Comparison of ENCODE assay signal across 8 cellular contexts in genomic region chr2:205700331-205701132, GRCh38. TPM values are rescaled to one million over a fixed set of nuclear protein-coding genes. Genes with fewer than 3 reads are reported as not detected.
A peak's percentile ranks its signal among the peaks of the same experiment; 100 is the strongest.
DNase-seq lines count a peak whose midpoint lies in the region; ATAC-seq and TF ChIP-seq lines count a peak whose summit lies in the region.

No MANE protein-coding gene starts in this region.

- H4K20me1 ChIP-seq in BLaER1 treated with 17β-estradiol and CSF1 and Interleukin-3, amounts not matched to agents 10 nM and 100 nM = no peaks in the 10 kb centered on the region

- peaks cover 33 to 99% (median 46%) of the 10 kb centered on the region in 10 experiments for H3K4me1 ChIP-seq in BLaER1 treated with 17β-estradiol and CSF1 and Interleukin-3, amounts not matched to agents 10 nM and 100 nM
- peaks cover 31% of the 10 kb centered on the region for H3K4me1 ChIP-seq in testis

- in situ Hi-C loops in G401 (cut with HindIII; ENCODE audit: low sequenced_read_pairs) = no loop called here

- TF ChIP-seq CTCF in testis (IDR thresholded peaks at IDR 0.05) (no peak), natural killer cell (IDR thresholded peaks at IDR 0.05) (no peak)

- peak overlapping the region in 5 of 11 experiments; percentile 5 to 87 (median 78); a peak in 8 of 22 replicates for H3K27ac ChIP-seq in BLaER1 treated with 17β-estradiol and CSF1 and Interleukin-3, amounts not matched to agents 10 nM and 100 nM
- H3K27ac ChIP-seq in testis = no peak overlapping the region

- peak overlapping the region; percentile 51 for H3K4me3 Mint-ChIP-seq in activated T-helper 2 cell treated with anti-CD3 and anti-CD28 coated beads, Interferon-gamma antibody, Interleukin-2, Interleukin-4, amounts not matched to agents 10 μg/mL and 5 μg/mL and 100 μg/mL, durations not matched to agents 14 hours and 24 hours and 36 hours (ENCODE audit: low read depth)
- H3K4me3 Mint-ChIP-seq in natural killer cell = no peak overlapping the region

- H3K36me3 ChIP-seq in BLaER1 treated with 17β-estradiol and CSF1 and Interleukin-3, amounts not matched to agents 10 nM and 100 nM = peaks cover 0 to 14% (median 0%) of the 10 kb centered on the region in 11 experiments; a peak in 1 of 22 replicates
- no peaks in the 10 kb centered on the region for H3K36me3 ChIP-seq in testis (ENCODE audit: low read depth, missing control alignments)

- no peak overlapping the region for H3K4me3 ChIP-seq in BLaER1 treated with 17β-estradiol and CSF1 and Interleukin-3, amounts not matched to agents 10 nM and 100 nM
- H3K4me3 ChIP-seq in testis = no peak overlapping the region

- H3K9ac ChIP-seq in BLaER1 treated with 17β-estradiol and CSF1 and Interleukin-3, amounts not matched to agents 10 nM and 100 nM = peak overlapping the region in 3 of 11 experiments; percentile 56 to 77 (median 63); a peak in 5 of 22 replicates

- ATAC-seq in GM19463 (IDR thresholded peaks at IDR 0.05; ENCODE audit: unreplicated experiment) = peak; percentile 82
- ATAC-seq in HG03469 (IDR thresholded peaks at IDR 0.05; ENCODE audit: unreplicated experiment) = peak; percentile 72
- ATAC-seq in natural killer cell = no peak

- no peak for TF ChIP-seq POLR2A in testis (IDR thresholded peaks at IDR 0.05)

- H3K27ac Mint-ChIP-seq in activated T-helper 2 cell treated with anti-CD3 and anti-CD28 coated beads, Interferon-gamma antibody, Interleukin-2, Interleukin-4, amounts not matched to agents 10 μg/mL and 5 μg/mL and 100 μg/mL, durations not matched to agents 14 hours and 24 hours and 36 hours = peak overlapping the region; percentile 84
- H3K27ac Mint-ChIP-seq in natural killer cell = no peak overlapping the region

- no peaks in the 10 kb centered on the region for H3K27me3 ChIP-seq in BLaER1 treated with 17β-estradiol and CSF1 and Interleukin-3, amounts not matched to agents 10 nM and 100 nM
- no peaks in the 10 kb centered on the region for H3K27me3 ChIP-seq in testis

- peak overlapping the region; percentile 25 to 91 (median 48); a peak in 20 of 22 replicates for H3K4me2 ChIP-seq in BLaER1 treated with 17β-estradiol and CSF1 and Interleukin-3, amounts not matched to agents 10 nM and 100 nM

- DNase-seq in activated T-helper 2 cell treated with anti-CD3 and anti-CD28 coated beads, Interferon-gamma antibody, Interleukin-2, Interleukin-4, amounts not matched to agents 10 μg/mL and 5 μg/mL and 100 μg/mL, durations not matched to agents 14 hours and 24 hours and 36 hours (ENCODE audit: low spot score) = no peak
- DNase-seq in iris pigment epithelial cell (ENCODE audit: low read depth) (peak; percentile 96), testis (peak; percentile 30), natural killer cell (no peak), G401 (ENCODE audit: low spot score) (no peak)

- 41 to 51% methylated on average over 12 of the region's 12 CpGs for WGBS in testis, 2 donors

- H3K27me3 Mint-ChIP-seq in activated T-helper 2 cell treated with anti-CD3 and anti-CD28 coated beads, Interferon-gamma antibody, Interleukin-2, Interleukin-4, amounts not matched to agents 10 μg/mL and 5 μg/mL and 100 μg/mL, durations not matched to agents 14 hours and 24 hours and 36 hours (ENCODE audit: low read depth) = no peaks in the 10 kb centered on the region
- H3K27me3 Mint-ChIP-seq in natural killer cell (ENCODE audit: low read depth in 2 of 2) = peaks cover 0 to 7% of the 10 kb centered on the region in 2 donors

- H3K9me3 Mint-ChIP-seq in activated T-helper 2 cell treated with anti-CD3 and anti-CD28 coated beads, Interferon-gamma antibody, Interleukin-2, Interleukin-4, amounts not matched to agents 10 μg/mL and 5 μg/mL and 100 μg/mL, durations not matched to agents 14 hours and 24 hours and 36 hours = no peaks in the 10 kb centered on the region
- no peaks in the 10 kb centered on the region for H3K9me3 Mint-ChIP-seq in natural killer cell

- no peaks in the 10 kb centered on the region for H3K9me3 ChIP-seq in BLaER1 treated with 17β-estradiol and CSF1 and Interleukin-3, amounts not matched to agents 10 nM and 100 nM (replicated peaks in 1 of 11)
- no peaks in the 10 kb centered on the region for H3K9me3 ChIP-seq in testis

- peaks cover 58% of the 10 kb centered on the region for H3K4me1 Mint-ChIP-seq in activated T-helper 2 cell treated with anti-CD3 and anti-CD28 coated beads, Interferon-gamma antibody, Interleukin-2, Interleukin-4, amounts not matched to agents 10 μg/mL and 5 μg/mL and 100 μg/mL, durations not matched to agents 14 hours and 24 hours and 36 hours (ENCODE audit: low read depth)
- H3K4me1 Mint-ChIP-seq in natural killer cell = no peaks in the 10 kb centered on the region

- peaks cover 53% of the 10 kb centered on the region for H3K36me3 Mint-ChIP-seq in activated T-helper 2 cell treated with anti-CD3 and anti-CD28 coated beads, Interferon-gamma antibody, Interleukin-2, Interleukin-4, amounts not matched to agents 10 μg/mL and 5 μg/mL and 100 μg/mL, durations not matched to agents 14 hours and 24 hours and 36 hours (ENCODE audit: low read depth)
- H3K36me3 Mint-ChIP-seq in natural killer cell = no peaks in the 10 kb centered on the region

- intact Hi-C loops in activated T-helper 2 cell treated with anti-CD3 and anti-CD28 coated beads, Interferon-gamma antibody, Interleukin-2, Interleukin-4, amounts not matched to agents 10 μg/mL and 5 μg/mL and 100 μg/mL, durations not matched to agents 14 hours and 24 hours and 36 hours (cut with micrococcal nuclease) = loop anchor here (1.0 to 2.0 kb wide), 3 partner anchors 14 to 88 kb away; no protein-coding TSS in a partner anchor
- intact Hi-C loops in testis (cut with DNase I; ENCODE audit: low total_unique reads) (no loop called here), natural killer cell (cut with micrococcal nuclease) (no loop called here)

RNA-seq across cellular contexts. Expression of gene NRP2, which starts 18.2 kb away (rescaled TPM):
- 59.9 and 61.7 TPM in 2 replicates for total RNA-seq in activated T-helper 2 cell treated with anti-CD3 and anti-CD28 coated beads, Interferon-gamma antibody, Interleukin-2, Interleukin-4, amounts not matched to agents 10 μg/mL and 5 μg/mL and 100 μg/mL, durations not matched to agents 14 hours and 24 hours and 36 hours
- total RNA-seq in testis (1 to 10 TPM; 6.3 TPM), natural killer cell (under 1 TPM in 1 of 3 donors, not detected in 2; 0.40 TPM)
- polyA plus RNA-seq in testis (ENCODE audit: insufficient read depth, low read depth, low replicate concordance) = 10.6 TPM
- total RNA-seq in G401 (2014; rRNA removed; shearing (Covaris generic)) = 5.3 and 7.9 TPM in 2 replicates

Comparison
In these comparisons a context has a peak if more than half of its experiments do, and no peak if none do; other contexts are left out.
1. ATAC-seq: peak in GM19463 (single experiment) and HG03469 (single experiment); none in natural killer cell (0 of 3).
2. DNase-seq: peak in iris pigment epithelial cell (single experiment) and testis (single experiment); none in activated T-helper 2 cell treated with anti-CD3 and anti-CD28 coated beads, Interferon-gamma antibody, Interleukin-2, Interleukin-4, amounts not matched to agents 10 μg/mL and 5 μg/mL and 100 μg/mL, durations not matched to agents 14 hours and 24 hours and 36 hours (single experiment), natural killer cell (single experiment) and G401 (single experiment).